Comparison of ENCODE assay signal across 8 cellular contexts in the genomic region with DNA sequence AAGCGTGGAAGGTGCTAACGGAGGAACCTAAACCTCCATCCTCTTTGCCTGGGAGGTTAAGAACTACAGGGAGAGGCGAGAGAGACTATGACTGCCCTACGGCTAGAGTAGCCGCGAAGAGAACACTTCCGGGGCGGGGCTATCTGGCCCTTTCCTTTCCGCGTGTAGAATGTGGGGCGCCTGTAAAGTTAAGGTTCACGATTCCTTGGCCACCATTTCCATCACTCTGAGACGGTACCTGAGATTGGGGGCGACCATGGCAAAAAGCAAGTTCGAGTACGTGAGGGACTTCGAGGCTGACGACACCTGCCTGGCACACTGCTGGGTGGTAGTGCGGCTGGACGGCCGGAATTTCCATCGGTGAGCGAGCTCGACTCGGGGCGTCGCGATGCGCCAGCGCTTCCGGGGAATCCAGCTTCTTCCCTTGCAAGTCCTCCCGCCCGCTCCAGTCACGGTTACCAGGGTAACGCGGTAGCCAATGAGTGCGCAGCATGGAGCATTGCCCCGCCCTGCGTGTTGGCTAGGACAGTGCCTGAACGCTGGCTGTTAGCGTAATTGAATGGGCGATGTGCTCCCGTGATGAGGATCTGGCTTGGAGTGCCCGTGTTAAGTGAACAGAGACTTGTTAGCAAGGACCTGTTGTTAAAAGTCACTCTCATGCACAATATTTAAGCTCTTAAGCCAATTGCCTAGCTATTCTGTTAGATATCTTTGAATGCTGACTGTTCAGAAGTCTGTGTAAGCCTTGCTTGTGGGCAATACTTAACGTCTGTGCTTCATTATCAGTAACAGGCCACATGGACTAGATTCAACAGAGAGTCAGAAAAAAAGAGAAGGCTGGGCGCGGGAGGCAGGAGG. TPM values are rescaled to one million over a fixed set of nuclear protein-coding genes. Genes with fewer than 3 reads are reported as not detected.
DNase-seq lines count a peak whose midpoint lies in the region; TF ChIP-seq lines count a peak whose summit lies in the region.

A gene (plus strand): TSS at position 149 of the 858 bp plus-strand sequence. CDS start 21 bp downstream, at position 170.

- WGBS in neuronal stem cell (ENCODE audit: extremely low coverage in 2 of 2, insufficient read length in 2 of 2, insufficient replicate concordance in 1 of 2), 2 donors = no CpG with 5 or more reads among the region's 47 CpGs

- peak; percentile 67 for DNase-seq in GF-D8 (lab: John Stamatoyannopoulos, UW)
- peak; percentile 98 for DNase-seq in HEK293T (ENCODE audit: extremely low spot score)
- DNase-seq in MV-4-11 (lab: John Stamatoyannopoulos, UW) = peak; percentile 95
- DNase-seq in SK-MEL-5 (ENCODE audit: low read depth, low spot score) = peak; percentile 97
- peak; percentile 99 for DNase-seq in activated naive CD4-positive, alpha-beta T cell treated with Interleukin-2 at 50 U/mL for 16 hours
- peak; percentile 99 for DNase-seq in foreskin melanocyte
- DNase-seq in neuronal stem cell (ENCODE audit: low spot score) = peak; percentile 97
- peak; percentile 80 to 100 (median 98) for DNase-seq in substantia nigra (lab: John Stamatoyannopoulos, UW)

- peak within 1 kb of the TSS; percentile 66 for H3K4me2 ChIP-seq in neuronal stem cell (ENCODE audit: insufficient read depth, low read length, poor library complexity, severe bottlenecking)

- POLR2A ChIA-PET in HEK293T (lab: Yijun Ruan, JAX) = interaction anchor here (1.0 to 1.2 kb wide), 3 partner anchors 10 to 13 kb away, joined by 4 to 6 read pairs (median 6); a partner anchor contains a TSS

- no peak within 1 kb of the TSS for H3K14ac ChIP-seq in neuronal stem cell (ENCODE audit: low read length)

- H3K9me3 ChIP-seq in neuronal stem cell (replicated peaks in 1 of 2; ENCODE audit: control insufficient read depth in 2 of 2, insufficient read depth in 1 of 2, low read depth in 1 of 2, low read length in 2 of 2) = no peaks in the 10 kb centered on the region

- in situ Hi-C loops in SK-MEL-5 (cut with HindIII; ENCODE audit: low pct_unique_long_range_greater_than_20kb, low sequenced_read_pairs) = no loop called here

- peak within 1 kb of the TSS; percentile 86 for H3K18ac ChIP-seq in neuronal stem cell (ENCODE audit: low read length)

- H3K27me3 ChIP-seq in neuronal stem cell (ENCODE audit: control insufficient read depth in 3 of 3, insufficient read depth in 3 of 3, low read depth in 1 of 3, low read length in 3 of 3) = no peaks in the 10 kb centered on the region

- no peak within 1 kb of the TSS for H3K4ac ChIP-seq in neuronal stem cell (ENCODE audit: low read length)

- H2BK15ac ChIP-seq in neuronal stem cell (ENCODE audit: low read length) = no peak within 1 kb of the TSS

- no peaks in the 10 kb centered on the region for H3K79me1 ChIP-seq in neuronal stem cell (ENCODE audit: low read depth, low read length)

- no peak within 1 kb of the TSS for H2AK5ac ChIP-seq in neuronal stem cell (ENCODE audit: low read depth, low read length)

- peaks cover 5 to 29% of the 10 kb centered on the region in 2 donors for H3K36me3 ChIP-seq in neuronal stem cell (replicated peaks in 1 of 2; ENCODE audit: control insufficient read depth in 2 of 2, insufficient read depth in 2 of 2, low read length in 2 of 2)

- CTCF ChIA-PET in HEK293T (lab: Yijun Ruan, JAX) = interaction anchor here (0.6 to 1.7 kb wide), 3 partner anchors 12 to 15 kb away, joined by 3 to 5 read pairs (median 4); a partner anchor contains a TSS

- H4K8ac ChIP-seq in neuronal stem cell (ENCODE audit: low read depth, low read length) = no peak within 1 kb of the TSS

- H3K23ac ChIP-seq in neuronal stem cell (ENCODE audit: low read depth, low read length, poor library complexity) = no peak within 1 kb of the TSS

- H3K4me3 ChIP-seq in neuronal stem cell (ENCODE audit: low read length in 2 of 2) = peak within 1 kb of the TSS; percentile 74 to 94

- peak within 1 kb of the TSS; percentile 88 for H2AFZ ChIP-seq in neuronal stem cell (ENCODE audit: low read length)

- H2BK120ac ChIP-seq in neuronal stem cell (ENCODE audit: low read depth, low read length) = no peak within 1 kb of the TSS

- no peak within 1 kb of the TSS for H4K91ac ChIP-seq in neuronal stem cell (ENCODE audit: low read depth, low read length, poor library complexity)

- H3K4me1 ChIP-seq in neuronal stem cell (ENCODE audit: control insufficient read depth in 2 of 2, insufficient read depth in 1 of 2, low read depth in 1 of 2, low read length in 2 of 2) = no peaks in the 10 kb centered on the region

- no peak within 1 kb of the TSS for H2BK12ac ChIP-seq in neuronal stem cell (ENCODE audit: low read length)

- H3K27ac ChIP-seq in neuronal stem cell (replicated peaks; ENCODE audit: low read length) (peak within 1 kb of the TSS; percentile 83), substantia nigra (ENCODE audit: low read depth, low read length, poor library complexity, severe bottlenecking) (peak within 1 kb of the TSS; percentile 91)

- peak within 1 kb of the TSS; percentile 79 for H3K9ac ChIP-seq in neuronal stem cell (ENCODE audit: low read depth, low read length, poor library complexity)

- no peak within 1 kb of the TSS for H2BK5ac ChIP-seq in neuronal stem cell (ENCODE audit: low read length)

TF ChIP-seq in HEK293T, 16 proteins besides CTCF, POLR2A, EP300 and RAD21:
- TF ChIP-seq ZNF384 (IDR thresholded peaks at IDR 0.05) (peak; percentile 46; the same call in 1 of the 2 replicates), SP1 (IDR thresholded peaks at IDR 0.05) (no peak), FOXK2 (IDR thresholded peaks at IDR 0.05) (no peak), FOXA1 (IDR thresholded peaks at IDR 0.05) (no peak), ELF4 (IDR thresholded peaks at IDR 0.05) (peak; percentile 75), BHLHE40 (IDR thresholded peaks at IDR 0.05; ENCODE audit: borderline replicate concordance) (no peak), CTBP1 (IDR thresholded peaks at IDR 0.05; ENCODE audit: borderline replicate concordance) (0 out of 2 replicates have a peak, but pooled peaks have one; percentile 4), ARNT (IDR thresholded peaks at IDR 0.05) (no peak), FOXM1 (IDR thresholded peaks at IDR 0.05; ENCODE audit: borderline replicate concordance) (no peak), L3MBTL2 (conservative IDR thresholded peaks at IDR 0.05) (peak; percentile 96), SUZ12 (IDR thresholded peaks at IDR 0.05) (no peak), TARDBP (IDR thresholded peaks at IDR 0.05) (no peak), HDGF (IDR thresholded peaks at IDR 0.05; ENCODE audit: borderline replicate concordance) (no peak), LEF1 (IDR thresholded peaks at IDR 0.05; ENCODE audit: borderline replicate concordance) (no peak), NFRKB (IDR thresholded peaks at IDR 0.05) (no peak)
- TF ChIP-seq, protein P1, sequence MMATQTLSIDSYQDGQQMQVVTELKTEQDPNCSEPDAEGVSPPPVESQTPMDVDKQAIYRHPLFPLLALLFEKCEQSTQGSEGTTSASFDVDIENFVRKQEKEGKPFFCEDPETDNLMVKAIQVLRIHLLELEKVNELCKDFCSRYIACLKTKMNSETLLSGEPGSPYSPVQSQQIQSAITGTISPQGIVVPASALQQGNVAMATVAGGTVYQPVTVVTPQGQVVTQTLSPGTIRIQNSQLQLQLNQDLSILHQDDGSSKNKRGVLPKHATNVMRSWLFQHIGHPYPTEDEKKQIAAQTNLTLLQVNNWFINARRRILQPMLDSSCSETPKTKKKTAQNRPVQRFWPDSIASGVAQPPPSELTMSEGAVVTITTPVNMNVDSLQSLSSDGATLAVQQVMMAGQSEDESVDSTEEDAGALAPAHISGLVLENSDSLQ (IDR thresholded peaks at IDR 0.05) = no peak

RNA-seq across cellular contexts. Expression of the gene that starts here (rescaled TPM):
- 20.8 and 22.5 TPM in 2 replicates for total RNA-seq in SK-MEL-5 (2014; rRNA removed; shearing (Covaris generic))
- polyA plus RNA-seq in SK-MEL-5 (2015; cell fraction: cytosol; rRNA removed) = 7.2 and 11.8 TPM in 2 replicates
- 7.4 and 8.8 TPM in 2 replicates for polyA plus RNA-seq in SK-MEL-5 (2015; cell fraction: nucleus; rRNA removed)
- 12.1 TPM for polyA plus RNA-seq in neuronal stem cell (2013, experiment 1 of 2)
- polyA plus RNA-seq in neuronal stem cell (2013, experiment 2 of 2) = 11.5 TPM

Comparison
In these comparisons a context has a peak if more than half of its experiments do, and no peak if none do; other contexts are left out.
1. Peak in every context shown above with its lines: DNase-seq, H3K4me3 ChIP-seq and H3K27ac ChIP-seq.